In genomic region chr20:50460608-50461268, GRCh38 we compare ENCODE assay signal across 2 cellular contexts.
TF ChIP-seq lines count a peak whose summit lies in the region.

No MANE protein-coding gene starts in this region.

TF ChIP-seq in HEK293, 187 proteins besides CTCF, POLR2A, EP300 and RAD21 (continued from another document and continues in another):
- TF ChIP-seq, protein P1, sequence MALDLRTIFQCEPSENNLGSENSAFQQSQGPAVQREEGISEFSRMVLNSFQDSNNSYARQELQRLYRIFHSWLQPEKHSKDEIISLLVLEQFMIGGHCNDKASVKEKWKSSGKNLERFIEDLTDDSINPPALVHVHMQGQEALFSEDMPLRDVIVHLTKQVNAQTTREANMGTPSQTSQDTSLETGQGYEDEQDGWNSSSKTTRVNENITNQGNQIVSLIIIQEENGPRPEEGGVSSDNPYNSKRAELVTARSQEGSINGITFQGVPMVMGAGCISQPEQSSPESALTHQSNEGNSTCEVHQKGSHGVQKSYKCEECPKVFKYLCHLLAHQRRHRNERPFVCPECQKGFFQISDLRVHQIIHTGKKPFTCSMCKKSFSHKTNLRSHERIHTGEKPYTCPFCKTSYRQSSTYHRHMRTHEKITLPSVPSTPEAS (tag by site-specific recombination; IDR thresholded peaks at IDR 0.05): no peak
- no peak for TF ChIP-seq YY2 (tag by site-specific recombination; IDR thresholded peaks at IDR 0.05)
- no peak for TF ChIP-seq KLF10 (tag by site-specific recombination; IDR thresholded peaks at IDR 0.05)
- TF ChIP-seq KLF7 (tag by site-specific recombination; IDR thresholded peaks at IDR 0.05; ENCODE audit: borderline replicate concordance): no peak
- no peak for TF ChIP-seq ZFP3 (tag by site-specific recombination; IDR thresholded peaks at IDR 0.05; ENCODE audit: low read depth)
- peak; percentile 29; the same call in 1 of the 2 replicates for TF ChIP-seq ZBTB48 (tag by site-specific recombination; IDR thresholded peaks at IDR 0.05)
- peak; percentile 47; the same call in 1 of the 2 replicates for TF ChIP-seq ZNF76 (tag by site-specific recombination; IDR thresholded peaks at IDR 0.05; ENCODE audit: borderline replicate concordance, low read depth)
- TF ChIP-seq ZNF311 (tag by site-specific recombination; IDR thresholded peaks at IDR 0.05; ENCODE audit: borderline replicate concordance): no peak
- 0 out of 2 replicates have a peak, but pooled peaks have one; percentile 18 for TF ChIP-seq ZFHX2 (tag by site-specific recombination; conservative IDR thresholded peaks at IDR 0.05)
- TF ChIP-seq, protein P2, sequence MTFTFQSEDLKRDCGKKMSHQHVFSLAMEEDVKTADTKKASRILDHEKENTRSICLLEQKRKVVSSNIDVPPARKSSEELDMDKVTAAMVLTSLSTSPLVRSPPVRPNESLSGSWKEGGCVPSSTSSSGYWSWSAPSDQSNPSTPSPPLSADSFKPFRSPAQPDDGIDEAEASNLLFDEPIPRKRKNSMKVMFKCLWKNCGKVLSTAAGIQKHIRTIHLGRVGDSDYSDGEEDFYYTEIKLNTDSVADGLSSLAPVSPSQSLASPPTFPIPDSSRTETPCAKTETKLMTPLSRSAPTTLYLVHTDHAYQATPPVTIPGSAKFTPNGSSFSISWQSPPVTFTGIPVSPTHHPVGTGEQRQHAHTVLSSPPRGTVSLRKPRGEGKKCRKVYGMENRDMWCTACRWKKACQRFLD (tag by site-specific recombination; IDR thresholded peaks at IDR 0.05): no peak
- no peak for TF ChIP-seq ZNF324 (tag by site-specific recombination; IDR thresholded peaks at IDR 0.05)
- no peak for TF ChIP-seq ZNF488 (tag by site-specific recombination; IDR thresholded peaks at IDR 0.05)
- TF ChIP-seq ZNF350 (tag by site-specific recombination; IDR thresholded peaks at IDR 0.05): no peak
- TF ChIP-seq PRDM1 (tag by site-specific recombination; IDR thresholded peaks at IDR 0.05): no peak
- no peak for TF ChIP-seq ZNF514 (tag by site-specific recombination; IDR thresholded peaks at IDR 0.05)
- TF ChIP-seq ZNF394 (tag by site-specific recombination; IDR thresholded peaks at IDR 0.05; ENCODE audit: borderline replicate concordance): no peak
- TF ChIP-seq, protein P3, sequence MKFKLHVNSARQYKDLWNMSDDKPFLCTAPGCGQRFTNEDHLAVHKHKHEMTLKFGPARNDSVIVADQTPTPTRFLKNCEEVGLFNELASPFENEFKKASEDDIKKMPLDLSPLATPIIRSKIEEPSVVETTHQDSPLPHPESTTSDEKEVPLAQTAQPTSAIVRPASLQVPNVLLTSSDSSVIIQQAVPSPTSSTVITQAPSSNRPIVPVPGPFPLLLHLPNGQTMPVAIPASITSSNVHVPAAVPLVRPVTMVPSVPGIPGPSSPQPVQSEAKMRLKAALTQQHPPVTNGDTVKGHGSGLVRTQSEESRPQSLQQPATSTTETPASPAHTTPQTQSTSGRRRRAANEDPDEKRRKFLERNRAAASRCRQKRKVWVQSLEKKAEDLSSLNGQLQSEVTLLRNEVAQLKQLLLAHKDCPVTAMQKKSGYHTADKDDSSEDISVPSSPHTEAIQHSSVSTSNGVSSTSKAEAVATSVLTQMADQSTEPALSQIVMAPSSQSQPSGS (tag by site-specific recombination; IDR thresholded peaks at IDR 0.05; ENCODE audit: low read depth): no peak
- no peak for TF ChIP-seq ZNF48 (tag by site-specific recombination; IDR thresholded peaks at IDR 0.05)
- 0 out of 2 replicates have a peak, but pooled peaks have one; percentile 26 for TF ChIP-seq ZNF561 (tag by site-specific recombination; IDR thresholded peaks at IDR 0.05; ENCODE audit: borderline replicate concordance)
- TF ChIP-seq, protein P4, sequence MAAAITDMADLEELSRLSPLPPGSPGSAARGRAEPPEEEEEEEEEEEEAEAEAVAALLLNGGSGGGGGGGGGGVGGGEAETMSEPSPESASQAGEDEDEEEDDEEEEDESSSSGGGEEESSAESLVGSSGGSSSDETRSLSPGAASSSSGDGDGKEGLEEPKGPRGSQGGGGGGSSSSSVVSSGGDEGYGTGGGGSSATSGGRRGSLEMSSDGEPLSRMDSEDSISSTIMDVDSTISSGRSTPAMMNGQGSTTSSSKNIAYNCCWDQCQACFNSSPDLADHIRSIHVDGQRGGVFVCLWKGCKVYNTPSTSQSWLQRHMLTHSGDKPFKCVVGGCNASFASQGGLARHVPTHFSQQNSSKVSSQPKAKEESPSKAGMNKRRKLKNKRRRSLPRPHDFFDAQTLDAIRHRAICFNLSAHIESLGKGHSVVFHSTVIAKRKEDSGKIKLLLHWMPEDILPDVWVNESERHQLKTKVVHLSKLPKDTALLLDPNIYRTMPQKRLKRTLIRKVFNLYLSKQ (tag by site-specific recombination; IDR thresholded peaks at IDR 0.05; ENCODE audit: borderline replicate concordance): no peak
- no peak for TF ChIP-seq ZNF549 (tag by site-specific recombination; IDR thresholded peaks at IDR 0.05)
- no peak for TF ChIP-seq KLF17 (tag by site-specific recombination; IDR thresholded peaks at IDR 0.05)
- peak; percentile 35; the same call in 1 of the 2 replicates for TF ChIP-seq GLIS1 (tag by site-specific recombination; IDR thresholded peaks at IDR 0.05)
- TF ChIP-seq ZNF2 (tag by site-specific recombination; IDR thresholded peaks at IDR 0.05): peak; percentile 70; the same call in 1 of the 2 replicates
- no peak for TF ChIP-seq ZNF830 (tag by site-specific recombination; IDR thresholded peaks at IDR 0.05; ENCODE audit: low read depth)
- no peak for TF ChIP-seq ZNF112 (tag by site-specific recombination; IDR thresholded peaks at IDR 0.05)
- TF ChIP-seq ZNF658 (tag by site-specific recombination; IDR thresholded peaks at IDR 0.05): no peak
- no peak for TF ChIP-seq SCRT1 (tag by site-specific recombination; IDR thresholded peaks at IDR 0.05; ENCODE audit: borderline replicate concordance)
- TF ChIP-seq ZSCAN30 (tag by site-specific recombination; IDR thresholded peaks at IDR 0.05): peak; percentile 33; the same call in 1 of the 2 replicates

TF ChIP-seq in HepG2, 621 proteins besides CTCF, POLR2A, EP300 and RAD21 (continued from another document and continues in another):
- TF ChIP-seq ZNF646 (CRISPR knock-in tag; IDR thresholded peaks at IDR 0.05): no peak; the same call in 1 of the 2 replicates
- TF ChIP-seq KAT8 (CRISPR knock-in tag; IDR thresholded peaks at IDR 0.05): peak; percentile 76; the same call in 1 of the 2 replicates
- no peak for TF ChIP-seq RAD51 (IDR thresholded peaks at IDR 0.05; ENCODE audit: borderline replicate concordance)
- no peak for TF ChIP-seq ZNF382 (CRISPR knock-in tag; IDR thresholded peaks at IDR 0.05; ENCODE audit: borderline replicate concordance)
- no peak for TF ChIP-seq ZNF672 (CRISPR knock-in tag; IDR thresholded peaks at IDR 0.05)
- peak; percentile 91 for TF ChIP-seq CCDC6 (CRISPR knock-in tag; IDR thresholded peaks at IDR 0.05)
- 0 out of 2 replicates have a peak, but pooled peaks have one; percentile 68 for TF ChIP-seq DNMT3B (CRISPR knock-in tag; conservative IDR thresholded peaks at IDR 0.05)
- peak; percentile 91 for TF ChIP-seq HIVEP1 (CRISPR knock-in tag; IDR thresholded peaks at IDR 0.05)
- TF ChIP-seq ZBTB7B (CRISPR knock-in tag; IDR thresholded peaks at IDR 0.05): peak; percentile 92
- TF ChIP-seq DNMT1 (CRISPR knock-in tag; IDR thresholded peaks at IDR 0.05): peak; percentile 92; the same call in 1 of the 2 replicates
- no peak for TF ChIP-seq ZFAT (CRISPR knock-in tag; conservative IDR thresholded peaks at IDR 0.05)
- TF ChIP-seq, protein P5, sequence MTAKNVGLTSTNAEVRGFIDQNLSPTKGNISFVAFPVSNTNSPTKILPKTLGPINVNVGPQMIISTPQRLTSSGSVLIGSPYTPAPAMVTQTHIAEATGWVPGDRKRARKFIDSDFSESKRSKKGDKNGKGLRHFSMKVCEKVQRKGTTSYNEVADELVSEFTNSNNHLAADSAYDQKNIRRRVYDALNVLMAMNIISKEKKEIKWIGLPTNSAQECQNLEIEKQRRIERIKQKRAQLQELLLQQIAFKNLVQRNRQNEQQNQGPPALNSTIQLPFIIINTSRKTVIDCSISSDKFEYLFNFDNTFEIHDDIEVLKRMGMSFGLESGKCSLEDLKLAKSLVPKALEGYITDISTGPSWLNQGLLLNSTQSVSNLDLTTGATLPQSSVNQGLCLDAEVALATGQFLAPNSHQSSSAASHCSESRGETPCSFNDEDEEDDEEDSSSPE (CRISPR knock-in tag; IDR thresholded peaks at IDR 0.05): no peak
- no peak for TF ChIP-seq TBP (CRISPR knock-in tag; IDR thresholded peaks at IDR 0.05)
- no peak for TF ChIP-seq ZNF207 (IDR thresholded peaks at IDR 0.05; ENCODE audit: borderline replicate concordance)
- peak; percentile 62; the same call in 1 of the 2 replicates for TF ChIP-seq ZSCAN21 (CRISPR knock-in tag; IDR thresholded peaks at IDR 0.05; ENCODE audit: borderline replicate concordance)
- TF ChIP-seq, protein P6, sequence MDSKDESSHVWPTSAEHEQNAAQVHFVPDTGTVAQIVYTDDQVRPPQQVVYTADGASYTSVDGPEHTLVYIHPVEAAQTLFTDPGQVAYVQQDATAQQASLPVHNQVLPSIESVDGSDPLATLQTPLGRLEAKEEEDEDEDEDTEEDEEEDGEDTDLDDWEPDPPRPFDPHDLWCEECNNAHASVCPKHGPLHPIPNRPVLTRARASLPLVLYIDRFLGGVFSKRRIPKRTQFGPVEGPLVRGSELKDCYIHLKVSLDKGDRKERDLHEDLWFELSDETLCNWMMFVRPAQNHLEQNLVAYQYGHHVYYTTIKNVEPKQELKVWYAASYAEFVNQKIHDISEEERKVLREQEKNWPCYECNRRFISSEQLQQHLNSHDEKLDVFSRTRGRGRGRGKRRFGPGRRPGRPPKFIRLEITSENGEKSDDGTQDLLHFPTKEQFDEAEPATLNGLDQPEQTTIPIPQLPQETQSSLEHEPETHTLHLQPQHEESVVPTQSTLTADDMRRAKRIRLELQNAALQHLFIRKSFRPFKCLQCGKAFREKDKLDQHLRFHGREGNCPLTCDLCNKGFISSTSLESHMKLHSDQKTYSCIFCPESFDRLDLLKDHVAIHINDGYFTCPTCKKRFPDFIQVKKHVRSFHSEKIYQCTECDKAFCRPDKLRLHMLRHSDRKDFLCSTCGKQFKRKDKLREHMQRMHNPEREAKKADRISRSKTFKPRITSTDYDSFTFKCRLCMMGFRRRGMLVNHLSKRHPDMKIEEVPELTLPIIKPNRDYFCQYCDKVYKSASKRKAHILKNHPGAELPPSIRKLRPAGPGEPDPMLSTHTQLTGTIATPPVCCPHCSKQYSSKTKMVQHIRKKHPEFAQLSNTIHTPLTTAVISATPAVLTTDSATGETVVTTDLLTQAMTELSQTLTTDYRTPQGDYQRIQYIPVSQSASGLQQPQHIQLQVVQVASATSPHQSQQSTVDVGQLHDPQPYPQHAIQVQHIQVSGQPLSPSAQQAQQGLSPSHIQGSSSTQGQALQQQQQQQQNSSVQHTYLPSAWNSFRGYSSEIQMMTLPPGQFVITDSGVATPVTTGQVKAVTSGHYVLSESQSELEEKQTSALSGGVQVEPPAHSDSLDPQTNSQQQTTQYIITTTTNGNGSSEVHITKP (CRISPR knock-in tag; IDR thresholded peaks at IDR 0.05; ENCODE audit: low read depth): peak; percentile 79; the same call in 1 of the 2 replicates
- TF ChIP-seq NAIF1 (CRISPR knock-in tag; IDR thresholded peaks at IDR 0.05; ENCODE audit: borderline replicate concordance): peak; percentile 27; the same call in 1 of the 2 replicates
- TF ChIP-seq KDM2A (CRISPR knock-in tag; IDR thresholded peaks at IDR 0.05; ENCODE audit: borderline replicate concordance, low read depth): peak; percentile 95
- TF ChIP-seq NCOR1 (IDR thresholded peaks at IDR 0.05; ENCODE audit: borderline replicate concordance, low read length): no peak
- TF ChIP-seq MIER3 (CRISPR knock-in tag; IDR thresholded peaks at IDR 0.05; ENCODE audit: borderline replicate concordance): peak; percentile 95; the same call in 1 of the 2 replicates
- TF ChIP-seq PHF5A (CRISPR knock-in tag; IDR thresholded peaks at IDR 0.05; ENCODE audit: low read depth, unreplicated experiment): no peak
